Comparison of ENCODE assay signal across 11 cellular contexts in genomic region chr1:19395678-19396192, GRCh38.
DNase-seq lines count a peak whose midpoint lies in the region; ATAC-seq and TF ChIP-seq lines count a peak whose summit lies in the region.
"Had no signal": no experiment of that assay in that cellular context is flagged by ENCODE, and none has a peak within 500 bp of the region (broad histone marks: within the 10 kb centered on the region; RNA-seq: fewer than 3 reads in every experiment).

No MANE protein-coding gene starts in this region.

- peaks cover 8% of the 10 kb centered on the region for H3K4me1 Mint-ChIP-seq in endodermal cell
- peaks cover 27% of the 10 kb centered on the region for H3K4me1 Mint-ChIP-seq in neural progenitor cell

- peaks cover 29% of the 10 kb centered on the region for H4K20me1 ChIP-seq in neural progenitor cell (ENCODE audit: low read depth)

- H3K27ac Mint-ChIP-seq in endodermal cell (peak overlapping the region; percentile 64), neural progenitor cell (no peak overlapping the region)

- H3K36me3 ChIP-seq in endodermal cell (ENCODE audit: control insufficient read depth, insufficient read depth, low read length) (peaks cover 20% of the 10 kb centered on the region), neural progenitor cell (no peaks in the 10 kb centered on the region)

- peak; percentile 89 for DNase-seq in EH (ENCODE audit: low read depth)
- DNase-seq in NCI-H226 = peak; percentile 45
- no peak for DNase-seq in endodermal cell
- peak; percentile 40 for DNase-seq in neural progenitor cell (ENCODE audit: low spot score)
- no peak for DNase-seq in D341Med (ENCODE audit: low spot score)
- no peak for DNase-seq in NCI-H748 treated with DMSO at 0.1 percent for 48 hours (lab: John Stamatoyannopoulos, UW)
- no peak for DNase-seq in putamen (ENCODE audit: low spot score)
- DNase-seq: activated CD8-positive, alpha-beta memory T cell treated with anti-CD3 and anti-CD28 coated beads, Interleukin-2, amount 50 U/mL, for 4 hours; left cardiac atrium had no signal

- H3K9me3 Mint-ChIP-seq in endodermal cell = no peaks in the 10 kb centered on the region
- H3K9me3 Mint-ChIP-seq in neural progenitor cell = no peaks in the 10 kb centered on the region

- H3K4me1 ChIP-seq in endodermal cell (ENCODE audit: control insufficient read depth, insufficient read depth, low read length) = no peaks in the 10 kb centered on the region
- peaks cover 27% of the 10 kb centered on the region for H3K4me1 ChIP-seq in neural progenitor cell

- H3K9me3 ChIP-seq in endodermal cell (ENCODE audit: control insufficient read depth, low read length) (no peaks in the 10 kb centered on the region), neural progenitor cell (ENCODE audit: low read depth) (no peaks in the 10 kb centered on the region)

- H2AFZ ChIP-seq in neural progenitor cell (replicated peaks) = no peak overlapping the region

- H3F3A ChIP-seq in neural progenitor cell (ENCODE audit: low read depth) = peaks cover 28% of the 10 kb centered on the region

- no peak overlapping the region for H3K9ac ChIP-seq in endodermal cell (ENCODE audit: extremely low read depth, low read length, poor library complexity, severe bottlenecking)
- no peak overlapping the region for H3K9ac ChIP-seq in neural progenitor cell
- H3K9ac ChIP-seq: KMS-11 had no signal

- H3K4me3 Mint-ChIP-seq in endodermal cell (no peak overlapping the region), neural progenitor cell (no peak overlapping the region)

- 94 to 95% methylated on average over 14 to 16 of the region's 16 CpGs for WGBS in endodermal cell (ENCODE audit: insufficient coverage in 1 of 2, insufficient read length in 1 of 2), 2 experiments

- no peaks in the 10 kb centered on the region for H3K27me3 ChIP-seq in endodermal cell (ENCODE audit: control insufficient read depth, insufficient read depth, low read length, poor library complexity, severe bottlenecking)
- no peaks in the 10 kb centered on the region for H3K27me3 ChIP-seq in neural progenitor cell

- peaks cover 80% of the 10 kb centered on the region for H3K79me2 ChIP-seq in neural progenitor cell (ENCODE audit: low read depth)

- ATAC-seq in GM18873 (IDR thresholded peaks at IDR 0.05; ENCODE audit: low FRiP score, unreplicated experiment) = no peak
- ATAC-seq: left cardiac atrium had no signal

- no peak overlapping the region for H3K4me3 ChIP-seq in endodermal cell (ENCODE audit: low read length)
- no peak overlapping the region for H3K4me3 ChIP-seq in neural progenitor cell

- peak overlapping the region; percentile 4 for H3K27ac ChIP-seq in endodermal cell (ENCODE audit: low read depth, low read length)
- peak overlapping the region; percentile 86 for H3K27ac ChIP-seq in neural progenitor cell
- H3K27ac ChIP-seq: KMS-11 had no signal

- H3K27me3 Mint-ChIP-seq in endodermal cell (ENCODE audit: insufficient read depth) (no peaks in the 10 kb centered on the region), neural progenitor cell (ENCODE audit: insufficient read depth, low read depth) (peaks cover 10% of the 10 kb centered on the region)

- peak overlapping the region; percentile 50 for H3K4me2 ChIP-seq in neural progenitor cell
- H3K4me2 ChIP-seq: KMS-11 had no signal

- H3K36me3 Mint-ChIP-seq in endodermal cell (ENCODE audit: low read depth) (peaks cover 11% of the 10 kb centered on the region), neural progenitor cell (peaks cover 8% of the 10 kb centered on the region)

- TF ChIP-seq CTCF in endodermal cell (conservative IDR thresholded peaks at IDR 0.05) = no peak
- TF ChIP-seq CTCF in neural progenitor cell (IDR thresholded peaks at IDR 0.05) = no peak

Comparison
In these comparisons a context has a peak if more than half of its experiments do, and no peak if none do; other contexts are left out.
1. DNase-seq: peak in EH (single experiment), NCI-H226 (single experiment) and neural progenitor cell (single experiment); none in endodermal cell (single experiment), D341Med (single experiment), NCI-H748 treated with DMSO at 0.1 percent for 48 hours (single experiment) and putamen (single experiment).